ENCODE assay signal across 1 cellular context in genomic region chr3:152317956-152318355, GRCh38.
TF ChIP-seq lines count a peak whose summit lies in the region.

No MANE protein-coding gene starts in this region.

TF ChIP-seq in WTC11, 78 proteins besides CTCF, POLR2A, EP300 and RAD21 (continued from another document):
- TF ChIP-seq ZNF425 (CRISPR knock-in tag; conservative IDR thresholded peaks at IDR 0.05) (no peak), ZNF671 (CRISPR knock-in tag; IDR thresholded peaks at IDR 0.05) (no peak), MAX (CRISPR knock-in tag; IDR thresholded peaks at IDR 0.05) (no peak)
